8 cellular contexts compared by ENCODE assay signal in the genomic region with DNA sequence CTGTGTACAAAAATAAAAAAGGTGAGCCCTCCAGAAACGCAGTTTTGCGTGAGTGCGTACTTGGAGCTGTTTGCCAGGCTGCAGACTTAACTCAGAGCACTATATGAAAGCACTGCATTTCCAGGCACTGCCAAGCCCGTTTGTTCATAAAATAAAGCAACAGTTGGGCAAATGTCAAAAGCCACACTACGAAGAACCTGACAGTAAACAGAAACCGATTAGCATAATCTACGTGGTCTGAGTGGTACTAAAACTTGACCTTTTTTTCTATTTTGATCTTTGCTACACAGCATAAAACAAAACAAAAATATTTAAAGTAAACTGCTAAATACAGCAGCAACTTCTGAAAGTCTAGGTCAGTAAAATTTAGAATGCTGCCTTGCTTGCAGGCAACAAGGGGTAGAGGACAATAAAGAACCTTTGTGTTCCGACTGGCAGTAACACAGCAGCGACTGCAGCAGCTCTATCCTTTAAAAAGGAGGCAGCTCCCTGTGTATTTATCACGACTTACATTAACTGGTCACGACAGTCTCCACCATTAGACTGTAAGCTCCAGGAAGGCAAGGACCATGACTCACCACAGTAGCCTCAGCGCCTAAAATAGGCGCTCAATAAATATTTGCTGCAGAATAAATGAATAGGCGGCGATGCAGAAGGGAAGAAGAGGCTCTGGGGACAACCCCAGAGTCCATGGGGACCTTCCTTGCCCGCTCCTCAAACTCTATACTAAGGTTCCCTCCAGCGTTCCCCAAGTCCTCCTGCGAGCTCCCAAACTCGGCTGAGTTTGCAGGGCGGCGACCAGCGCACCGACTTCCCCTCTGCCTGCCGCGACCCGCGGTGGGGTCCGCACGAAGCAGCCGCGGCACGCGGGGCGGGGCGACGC. TPM values are rescaled to one million over a fixed set of nuclear protein-coding genes. Genes with fewer than 3 reads are reported as not detected.
DNase-seq lines count a peak whose midpoint lies in the region; ATAC-seq and TF ChIP-seq lines count a peak whose summit lies in the region.

No MANE protein-coding gene starts in this region.

- no peaks in the 10 kb centered on the region for H3K9me3 Mint-ChIP-seq in chondrocyte (ENCODE audit: low read depth)

- H3K36me3 ChIP-seq in Peyer's patch (peaks cover 0 to 20% (median 0%) of the 10 kb centered on the region in 3 donors), lower lobe of right lung (peaks cover 27% of the 10 kb centered on the region), thymus (ENCODE audit: control insufficient read depth, insufficient read depth) (peaks cover 3% of the 10 kb centered on the region)

- H3K36me3 Mint-ChIP-seq in chondrocyte (ENCODE audit: low read depth): peaks cover 7% of the 10 kb centered on the region

- DNase-seq in AG20443 (ENCODE audit: low spot score) (peak; percentile 6), Peyer's patch (no peak), chondrocyte (ENCODE audit: low spot score) (no peak), lower lobe of right lung (no peak)
- DNase-seq in activated CD4-positive, alpha-beta T cell treated with anti-CD3 and anti-CD28 coated beads, Interleukin-2, amount 50 U/mL, for 1 hour: no peak

- peak overlapping the region; percentile 90 to 97 (median 94) for H3K27ac ChIP-seq in Peyer's patch
- peak overlapping the region; percentile 96 for H3K27ac ChIP-seq in lower lobe of right lung
- H3K27ac ChIP-seq in thymus (ENCODE audit: low read depth): peak overlapping the region; percentile 97

- peak overlapping the region; percentile 95 for H3K4me3 Mint-ChIP-seq in chondrocyte (ENCODE audit: unreplicated experiment)

- no peaks in the 10 kb centered on the region for H3K27me3 ChIP-seq in Peyer's patch
- no peaks in the 10 kb centered on the region for H3K27me3 ChIP-seq in lower lobe of right lung (ENCODE audit: low read depth)
- H3K27me3 ChIP-seq in thymus (ENCODE audit: control insufficient read depth, insufficient read depth): no peaks in the 10 kb centered on the region

- intact Hi-C loops in lower lobe of right lung (cut with DNase I): no loop called here

- H3K27me3 Mint-ChIP-seq in chondrocyte (ENCODE audit: low read depth): no peaks in the 10 kb centered on the region

- ATAC-seq in GM18517 (IDR thresholded peaks at IDR 0.05; ENCODE audit: unreplicated experiment) (peak; percentile 19), HG03354 (IDR thresholded peaks at IDR 0.05; ENCODE audit: poor library complexity, severe bottlenecking, unreplicated experiment) (peak; percentile 14), lower lobe of right lung (no peak)

- WGBS in thymus: 3% methylated on average over 36 of the region's 36 CpGs

- peak overlapping the region; percentile 81 for H3K27ac Mint-ChIP-seq in chondrocyte (ENCODE audit: unreplicated experiment)

- TF ChIP-seq POLR2A in Peyer's patch (IDR thresholded peaks at IDR 0.05): no peak

- H3K4me1 ChIP-seq in Peyer's patch (peaks cover 0 to 12% (median 6%) of the 10 kb centered on the region in 4 donors), lower lobe of right lung (peaks cover 35% of the 10 kb centered on the region), thymus (ENCODE audit: control insufficient read depth, insufficient read depth, low read length) (peaks cover 3% of the 10 kb centered on the region)

- TF ChIP-seq CTCF in Peyer's patch (IDR thresholded peaks at IDR 0.05) (no peak), chondrocyte (IDR thresholded peaks at IDR 0.05) (no peak), lower lobe of right lung (IDR thresholded peaks at IDR 0.05) (no peak)

- H3K4me1 Mint-ChIP-seq in chondrocyte (ENCODE audit: low read depth): peaks cover 31% of the 10 kb centered on the region

- H3K4me3 ChIP-seq in Peyer's patch: peak overlapping the region; percentile 77 to 96 (median 85)
- peak overlapping the region; percentile 88 for H3K4me3 ChIP-seq in lower lobe of right lung
- peak overlapping the region; percentile 98 for H3K4me3 ChIP-seq in thymus (ENCODE audit: low read length)

- H3K9me3 ChIP-seq in Peyer's patch (no peaks in the 10 kb centered on the region), lower lobe of right lung (no peaks in the 10 kb centered on the region), thymus (ENCODE audit: control insufficient read depth) (no peaks in the 10 kb centered on the region)

RNA-seq across cellular contexts. Expression of a gene that starts 0.9 kb away (rescaled TPM):
- total RNA-seq in Peyer's patch: 100 to 1,000 TPM in 1 of 4 donors, 10 to 100 TPM in 3; 81.8 to 135 (median 93.7) TPM
- 86.7 to 102 TPM (median 92.2 TPM) in 3 replicates for total RNA-seq in chondrocyte
- total RNA-seq in lower lobe of right lung: 57.1 TPM
- polyA plus RNA-seq in thymus: 49.3 TPM

RNA-seq across cellular contexts. Expression of a gene that starts 44.2 kb away (rescaled TPM):
- total RNA-seq in Peyer's patch (not detected), chondrocyte (not detected in 3 replicates), lower lobe of right lung (not detected)
- polyA plus RNA-seq in thymus: 0.84 TPM

Comparison
In these comparisons a context has a peak if more than half of its experiments do, and no peak if none do; other contexts are left out.
1. ATAC-seq: peak in GM18517 (single experiment) and HG03354 (single experiment); none in lower lobe of right lung (0 of 2).
2. Peak in every context shown above with its lines, with median percentiles within 50 percentile points of each other: H3K27ac ChIP-seq and H3K4me3 ChIP-seq.